2 cellular contexts compared by ENCODE assay signal in the genomic region with DNA sequence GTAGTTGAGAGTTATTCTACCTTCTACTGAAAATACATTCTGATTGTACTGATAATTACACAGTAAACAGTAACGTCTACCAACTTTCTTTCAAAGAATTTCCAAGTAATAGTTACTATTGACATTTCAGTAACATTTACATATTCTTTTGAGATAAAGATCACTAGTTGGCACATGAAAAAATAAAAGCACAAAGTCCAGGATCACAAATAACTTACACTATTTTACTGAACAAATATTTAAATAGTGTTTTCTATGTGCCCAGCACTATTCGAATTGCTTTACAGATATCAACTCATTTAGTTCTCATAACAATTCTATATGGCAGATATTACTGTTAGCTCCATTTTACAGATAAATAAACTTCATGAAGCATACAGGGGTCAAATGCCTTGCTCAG.
TF ChIP-seq lines count a peak whose summit lies in the region.

No MANE protein-coding gene starts in this region.

TF ChIP-seq in liver, 16 proteins besides CTCF, POLR2A, EP300 and RAD21 (continued from another document):
- TF ChIP-seq, protein P1, sequence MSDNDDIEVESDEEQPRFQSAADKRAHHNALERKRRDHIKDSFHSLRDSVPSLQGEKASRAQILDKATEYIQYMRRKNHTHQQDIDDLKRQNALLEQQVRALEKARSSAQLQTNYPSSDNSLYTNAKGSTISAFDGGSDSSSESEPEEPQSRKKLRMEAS (IDR thresholded peaks at IDR 0.05) = no peak
- TF ChIP-seq NR2F2 (IDR thresholded peaks at IDR 0.05) = no peak
- TF ChIP-seq HNF4A (conservative IDR thresholded peaks at IDR 0.05) = peak; percentile 49 to 61

TF ChIP-seq in HepG2, 621 proteins besides CTCF, POLR2A, EP300 and RAD21 (continued from another document):
- no peak for TF ChIP-seq ZNF737 (CRISPR knock-in tag; IDR thresholded peaks at IDR 0.05; ENCODE audit: borderline replicate concordance)
- TF ChIP-seq NFYB (CRISPR knock-in tag; IDR thresholded peaks at IDR 0.05) = no peak
- TF ChIP-seq, protein P2, sequence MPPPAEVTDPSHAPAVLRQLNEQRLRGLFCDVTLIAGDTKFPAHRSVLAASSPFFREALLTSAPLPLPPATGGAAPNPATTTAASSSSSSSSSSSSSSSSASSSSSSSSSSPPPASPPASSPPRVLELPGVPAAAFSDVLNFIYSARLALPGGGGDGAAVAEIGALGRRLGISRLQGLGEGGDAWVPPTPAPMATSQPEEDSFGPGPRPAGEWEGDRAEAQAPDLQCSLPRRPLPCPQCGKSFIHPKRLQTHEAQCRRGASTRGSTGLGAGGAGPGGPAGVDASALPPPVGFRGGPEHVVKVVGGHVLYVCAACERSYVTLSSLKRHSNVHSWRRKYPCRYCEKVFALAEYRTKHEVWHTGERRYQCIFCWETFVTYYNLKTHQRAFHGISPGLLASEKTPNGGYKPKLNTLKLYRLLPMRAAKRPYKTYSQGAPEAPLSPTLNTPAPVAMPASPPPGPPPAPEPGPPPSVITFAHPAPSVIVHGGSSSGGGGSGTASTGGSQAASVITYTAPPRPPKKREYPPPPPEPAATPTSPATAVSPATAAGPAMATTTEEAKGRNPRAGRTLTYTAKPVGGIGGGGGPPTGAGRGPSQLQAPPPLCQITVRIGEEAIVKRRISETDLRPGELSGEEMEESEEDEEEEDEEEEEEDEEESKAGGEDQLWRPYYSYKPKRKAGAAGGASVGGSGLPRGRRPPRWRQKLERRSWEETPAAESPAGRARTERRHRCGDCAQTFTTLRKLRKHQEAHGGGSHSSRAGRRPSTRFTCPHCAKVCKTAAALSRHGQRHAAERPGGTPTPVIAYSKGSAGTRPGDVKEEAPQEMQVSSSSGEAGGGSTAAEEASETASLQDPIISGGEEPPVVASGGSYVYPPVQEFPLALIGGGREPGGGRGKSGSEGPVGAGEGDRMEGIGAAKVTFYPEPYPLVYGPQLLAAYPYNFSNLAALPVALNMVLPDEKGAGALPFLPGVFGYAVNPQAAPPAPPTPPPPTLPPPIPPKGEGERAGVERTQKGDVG (CRISPR knock-in tag; IDR thresholded peaks at IDR 0.05; ENCODE audit: borderline replicate concordance) = no peak
- no peak for TF ChIP-seq TMF1 (CRISPR knock-in tag; IDR thresholded peaks at IDR 0.05; ENCODE audit: low read depth)
- TF ChIP-seq PHF20 (CRISPR knock-in tag; IDR thresholded peaks at IDR 0.05) = no peak
- TF ChIP-seq, protein P3, sequence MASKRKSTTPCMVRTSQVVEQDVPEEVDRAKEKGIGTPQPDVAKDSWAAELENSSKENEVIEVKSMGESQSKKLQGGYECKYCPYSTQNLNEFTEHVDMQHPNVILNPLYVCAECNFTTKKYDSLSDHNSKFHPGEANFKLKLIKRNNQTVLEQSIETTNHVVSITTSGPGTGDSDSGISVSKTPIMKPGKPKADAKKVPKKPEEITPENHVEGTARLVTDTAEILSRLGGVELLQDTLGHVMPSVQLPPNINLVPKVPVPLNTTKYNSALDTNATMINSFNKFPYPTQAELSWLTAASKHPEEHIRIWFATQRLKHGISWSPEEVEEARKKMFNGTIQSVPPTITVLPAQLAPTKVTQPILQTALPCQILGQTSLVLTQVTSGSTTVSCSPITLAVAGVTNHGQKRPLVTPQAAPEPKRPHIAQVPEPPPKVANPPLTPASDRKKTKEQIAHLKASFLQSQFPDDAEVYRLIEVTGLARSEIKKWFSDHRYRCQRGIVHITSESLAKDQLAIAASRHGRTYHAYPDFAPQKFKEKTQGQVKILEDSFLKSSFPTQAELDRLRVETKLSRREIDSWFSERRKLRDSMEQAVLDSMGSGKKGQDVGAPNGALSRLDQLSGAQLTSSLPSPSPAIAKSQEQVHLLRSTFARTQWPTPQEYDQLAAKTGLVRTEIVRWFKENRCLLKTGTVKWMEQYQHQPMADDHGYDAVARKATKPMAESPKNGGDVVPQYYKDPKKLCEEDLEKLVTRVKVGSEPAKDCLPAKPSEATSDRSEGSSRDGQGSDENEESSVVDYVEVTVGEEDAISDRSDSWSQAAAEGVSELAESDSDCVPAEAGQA (IDR thresholded peaks at IDR 0.05; ENCODE audit: low read depth) = no peak
- TF ChIP-seq, protein P3 (CRISPR knock-in tag; IDR thresholded peaks at IDR 0.05; ENCODE audit: borderline replicate concordance) = no peak
- TF ChIP-seq MTF2 (CRISPR knock-in tag; IDR thresholded peaks at IDR 0.05; ENCODE audit: borderline replicate concordance) = no peak
- TF ChIP-seq ZSCAN20 (CRISPR knock-in tag; IDR thresholded peaks at IDR 0.05; ENCODE audit: borderline replicate concordance) = no peak
- no peak for TF ChIP-seq TEAD2 (CRISPR knock-in tag; IDR thresholded peaks at IDR 0.05)
- TF ChIP-seq, protein P4, sequence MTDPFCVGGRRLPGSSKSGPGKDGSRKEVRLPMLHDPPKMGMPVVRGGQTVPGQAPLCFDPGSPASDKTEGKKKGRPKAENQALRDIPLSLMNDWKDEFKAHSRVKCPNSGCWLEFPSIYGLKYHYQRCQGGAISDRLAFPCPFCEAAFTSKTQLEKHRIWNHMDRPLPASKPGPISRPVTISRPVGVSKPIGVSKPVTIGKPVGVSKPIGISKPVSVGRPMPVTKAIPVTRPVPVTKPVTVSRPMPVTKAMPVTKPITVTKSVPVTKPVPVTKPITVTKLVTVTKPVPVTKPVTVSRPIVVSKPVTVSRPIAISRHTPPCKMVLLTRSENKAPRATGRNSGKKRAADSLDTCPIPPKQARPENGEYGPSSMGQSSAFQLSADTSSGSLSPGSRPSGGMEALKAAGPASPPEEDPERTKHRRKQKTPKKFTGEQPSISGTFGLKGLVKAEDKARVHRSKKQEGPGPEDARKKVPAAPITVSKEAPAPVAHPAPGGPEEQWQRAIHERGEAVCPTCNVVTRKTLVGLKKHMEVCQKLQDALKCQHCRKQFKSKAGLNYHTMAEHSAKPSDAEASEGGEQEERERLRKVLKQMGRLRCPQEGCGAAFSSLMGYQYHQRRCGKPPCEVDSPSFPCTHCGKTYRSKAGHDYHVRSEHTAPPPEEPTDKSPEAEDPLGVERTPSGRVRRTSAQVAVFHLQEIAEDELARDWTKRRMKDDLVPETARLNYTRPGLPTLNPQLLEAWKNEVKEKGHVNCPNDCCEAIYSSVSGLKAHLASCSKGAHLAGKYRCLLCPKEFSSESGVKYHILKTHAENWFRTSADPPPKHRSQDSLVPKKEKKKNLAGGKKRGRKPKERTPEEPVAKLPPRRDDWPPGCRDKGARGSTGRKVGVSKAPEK (CRISPR knock-in tag; IDR thresholded peaks at IDR 0.05; ENCODE audit: borderline replicate concordance) = no peak
- no peak for TF ChIP-seq KDM4B (CRISPR knock-in tag; IDR thresholded peaks at IDR 0.05)
